Comparison of ENCODE assay signal across 19 cellular contexts in genomic region chr17:75919611-75920010, GRCh38. TPM values are rescaled to one million over a fixed set of nuclear protein-coding genes. Genes with fewer than 3 reads are reported as not detected.
DNase-seq lines count a peak whose midpoint lies in the region; ATAC-seq and TF ChIP-seq lines count a peak whose summit lies in the region.
"Had no signal": no experiment of that assay in that cellular context is flagged by ENCODE, and none has a peak within 500 bp of the region (broad histone marks: within the 10 kb centered on the region; RNA-seq: fewer than 3 reads in every experiment).

No MANE protein-coding gene starts in this region.

- H3K4me3 ChIP-seq in IMR-90 (ENCODE audit: insufficient read depth, low read depth, low read length) (no peak overlapping the region), neuronal stem cell (ENCODE audit: low read length in 2 of 2) (no peak overlapping the region)
- H3K4me3 ChIP-seq: A549, BLaER1 had no signal

- BruUV-seq in IMR-90 (replicated peaks; lab: Mats Ljungman, UMichigan), result no TSS peak

- DNase-seq in left ventricle myocardium superior (peak; percentile 26), left cardiac atrium (no peak), IMR-90 (no peak), T-helper 17 cell (no peak), neuronal stem cell (ENCODE audit: low spot score) (no peak), chondrocyte (ENCODE audit: low spot score) (no peak), cerebellar cortex (ENCODE audit: low spot score) (no peak), HuH-7.5 (ENCODE audit: low spot score) (no peak)
- DNase-seq: AML-193; CD4-positive, alpha-beta memory T cell; DMS153; DMS79; GDM1; HCEC 1CT; KG1 had no signal

- H3K18ac ChIP-seq in IMR-90 (ENCODE audit: low read depth, low read length) (no peak overlapping the region), neuronal stem cell (ENCODE audit: low read length) (no peak overlapping the region)

- no peak for TF ChIP-seq POLR2A in IMR-90 (IDR thresholded peaks at IDR 0.05; ENCODE audit: low read depth, low read length)

- no peak overlapping the region for H3K27ac ChIP-seq in IMR-90 (ENCODE audit: insufficient read depth, low read length)
- H3K27ac ChIP-seq in neuronal stem cell (replicated peaks; ENCODE audit: low read length), result no peak overlapping the region
- H3K27ac ChIP-seq: A549, BLaER1 had no signal

- H2BK15ac ChIP-seq in IMR-90 (ENCODE audit: low read depth, low read length) (no peak overlapping the region), neuronal stem cell (ENCODE audit: low read length) (no peak overlapping the region)

- no peak for TF ChIP-seq RAD21 in IMR-90 (IDR thresholded peaks at IDR 0.05; ENCODE audit: low read length)

- H2AFZ ChIP-seq in IMR-90 (replicated peaks; ENCODE audit: low read length, poor library complexity) (no peak overlapping the region), neuronal stem cell (ENCODE audit: low read length) (no peak overlapping the region)

- no peaks in the 10 kb centered on the region for H3K27me3 Mint-ChIP-seq in T-helper 17 cell
- H3K27me3 Mint-ChIP-seq in chondrocyte (ENCODE audit: low read depth), result no peaks in the 10 kb centered on the region
- H3K27me3 Mint-ChIP-seq: CD4-positive, alpha-beta memory T cell; IgD-negative memory B cell had no signal

- H3K27me3 ChIP-seq in IMR-90 (ENCODE audit: control insufficient read depth, insufficient read depth, low read length), result no peaks in the 10 kb centered on the region
- H3K27me3 ChIP-seq in neuronal stem cell (ENCODE audit: control insufficient read depth in 3 of 3, insufficient read depth in 3 of 3, low read depth in 1 of 3, low read length in 3 of 3), result no peaks in the 10 kb centered on the region
- H3K27me3 ChIP-seq: BLaER1 had no signal

- H2BK12ac ChIP-seq in neuronal stem cell (ENCODE audit: low read length), result no peak overlapping the region

- H3K4me1 ChIP-seq in IMR-90 (ENCODE audit: control insufficient read depth, insufficient read depth, low read length), result no peaks in the 10 kb centered on the region
- H3K4me1 ChIP-seq in neuronal stem cell (ENCODE audit: control insufficient read depth in 2 of 2, insufficient read depth in 1 of 2, low read depth in 1 of 2, low read length in 2 of 2), result no peaks in the 10 kb centered on the region
- H3K4me1 ChIP-seq: A549 had no signal

- no peak overlapping the region for H2BK20ac ChIP-seq in IMR-90 (ENCODE audit: low read depth, low read length)

- intact Hi-C loops in left ventricle myocardium superior (cut with micrococcal nuclease) (no loop called here), left cardiac atrium (cut with DNase I) (no loop called here), IMR-90 (cut with micrococcal nuclease) (no loop called here)

- H3K4me1 Mint-ChIP-seq in T-helper 17 cell (peaks cover 5% of the 10 kb centered on the region), chondrocyte (ENCODE audit: low read depth) (no peaks in the 10 kb centered on the region)
- H3K4me1 Mint-ChIP-seq: CD14-positive monocyte had no signal

- in situ Hi-C loops in IMR-90 (cut with MboI; ENCODE audit: low sequenced_read_pairs), result no loop called here

- H3K36me3 Mint-ChIP-seq in T-helper 17 cell (ENCODE audit: low read depth) (peaks cover 5% of the 10 kb centered on the region), chondrocyte (ENCODE audit: low read depth) (peaks cover 9% of the 10 kb centered on the region)
- H3K36me3 Mint-ChIP-seq: CD14-positive monocyte had no signal

- POLR2A ChIA-PET in IMR-90 (lab: Charles Lee; ENCODE audit: unreplicated experiment), result no interaction called here

- dilution Hi-C loops in IMR-90 (cut with HindIII; ENCODE audit: low sequenced_read_pairs, unreplicated experiment), result no loop called here

- no peak overlapping the region for H3K56ac ChIP-seq in IMR-90 (ENCODE audit: extremely low read depth, insufficient read depth, low read length)

- H2BK5ac ChIP-seq in IMR-90 (ENCODE audit: low read depth, low read length, poor library complexity, severe bottlenecking), result no peak overlapping the region
- H2BK5ac ChIP-seq in neuronal stem cell (ENCODE audit: low read length), result peak overlapping the region; percentile 82

- H3K9me3 ChIP-seq in IMR-90 (ENCODE audit: control insufficient read depth, insufficient read depth, low read length) (no peaks in the 10 kb centered on the region), T-helper 17 cell (ENCODE audit: control insufficient read depth, low read length, poor library complexity, severe bottlenecking) (no peaks in the 10 kb centered on the region), neuronal stem cell (replicated peaks in 1 of 2; ENCODE audit: control insufficient read depth in 2 of 2, insufficient read depth in 1 of 2, low read depth in 1 of 2, low read length in 2 of 2) (peaks cover 0 to 2% of the 10 kb centered on the region in 2 donors)
- H3K9me3 ChIP-seq: A549, BLaER1 had no signal

- H3K4me3 Mint-ChIP-seq in T-helper 17 cell, result no peak overlapping the region
- no peak overlapping the region for H3K4me3 Mint-ChIP-seq in chondrocyte (ENCODE audit: unreplicated experiment)
- H3K4me3 Mint-ChIP-seq: CD14-positive monocyte; CD4-positive, alpha-beta memory T cell; IgD-negative memory B cell had no signal

- H2BK120ac ChIP-seq in IMR-90 (ENCODE audit: low read depth, low read length), result no peak overlapping the region
- no peak overlapping the region for H2BK120ac ChIP-seq in neuronal stem cell (ENCODE audit: low read depth, low read length)

- no peak overlapping the region for H2AK5ac ChIP-seq in IMR-90 (ENCODE audit: low read depth, low read length)
- no peak overlapping the region for H2AK5ac ChIP-seq in neuronal stem cell (ENCODE audit: low read depth, low read length)

- peak overlapping the region; percentile 26 for H2AK9ac ChIP-seq in IMR-90 (replicated peaks; ENCODE audit: low read depth, low read length, poor library complexity)

- no peak overlapping the region for H4K91ac ChIP-seq in IMR-90 (ENCODE audit: insufficient read depth, low read depth, low read length)
- H4K91ac ChIP-seq in neuronal stem cell (ENCODE audit: low read depth, low read length, poor library complexity), result no peak overlapping the region

- H3K4ac ChIP-seq in IMR-90 (ENCODE audit: low read depth, low read length) (no peak overlapping the region), neuronal stem cell (ENCODE audit: low read length) (no peak overlapping the region)

- no peak overlapping the region for H3K14ac ChIP-seq in IMR-90 (replicated peaks; ENCODE audit: low read depth, low read length)
- H3K14ac ChIP-seq in neuronal stem cell (ENCODE audit: low read length), result no peak overlapping the region

- H3K27ac Mint-ChIP-seq in T-helper 17 cell, result peak overlapping the region; percentile 87
- no peak overlapping the region for H3K27ac Mint-ChIP-seq in chondrocyte (ENCODE audit: unreplicated experiment)
- H3K27ac Mint-ChIP-seq: CD14-positive monocyte, IgD-negative memory B cell had no signal

- H4K20me1 ChIP-seq in IMR-90 (ENCODE audit: insufficient read depth, low read length), result no peaks in the 10 kb centered on the region; the same call in 1 of the 2 replicates
- H4K20me1 ChIP-seq: BLaER1 had no signal

- no peak overlapping the region for H4K5ac ChIP-seq in IMR-90 (ENCODE audit: low read depth, low read length)

- no peaks in the 10 kb centered on the region for H3K9me3 Mint-ChIP-seq in chondrocyte (ENCODE audit: low read depth)
- H3K9me3 Mint-ChIP-seq: CD14-positive monocyte; CD4-positive, alpha-beta memory T cell; IgD-negative memory B cell had no signal

- H3K4me2 ChIP-seq in IMR-90 (ENCODE audit: low read depth, low read length), result no peak overlapping the region
- no peak overlapping the region for H3K4me2 ChIP-seq in neuronal stem cell (ENCODE audit: insufficient read depth, low read length, poor library complexity, severe bottlenecking)
- H3K4me2 ChIP-seq: A549, BLaER1 had no signal

- no peaks in the 10 kb centered on the region for H3K79me1 ChIP-seq in IMR-90 (ENCODE audit: low read depth in 1 of 2, low read length in 2 of 2)
- H3K79me1 ChIP-seq in neuronal stem cell (ENCODE audit: low read depth, low read length), result no peaks in the 10 kb centered on the region

- no peak for TF ChIP-seq CTCF in IMR-90 (conservative IDR thresholded peaks at IDR 0.05; ENCODE audit: low read depth, low read length)
- TF ChIP-seq CTCF in chondrocyte (IDR thresholded peaks at IDR 0.05), result no peak

- H3K23ac ChIP-seq in IMR-90 (ENCODE audit: low read depth, low read length) (no peak overlapping the region), neuronal stem cell (ENCODE audit: low read depth, low read length, poor library complexity) (no peak overlapping the region)

- H3K36me3 ChIP-seq in IMR-90 (ENCODE audit: control insufficient read depth, insufficient read depth, low read length) (peaks cover 11% of the 10 kb centered on the region), neuronal stem cell (replicated peaks in 1 of 2; ENCODE audit: control insufficient read depth in 2 of 2, insufficient read depth in 2 of 2, low read length in 2 of 2) (peaks cover 9 to 53% of the 10 kb centered on the region in 2 donors)

- no peak for ATAC-seq in left ventricle myocardium superior
- no peak for ATAC-seq in left cardiac atrium
- no peak for ATAC-seq in IMR-90 (ENCODE audit: low read depth)
- ATAC-seq in T-helper 17 cell, result no peak

- H4K8ac ChIP-seq in IMR-90 (ENCODE audit: low read depth in 2 of 2, low read length in 2 of 2) (no peak overlapping the region), neuronal stem cell (ENCODE audit: low read depth, low read length) (peak overlapping the region; percentile 43)

- CTCF ChIA-PET in IMR-90 (lab: Yijun Ruan, JAX), result no interaction called here

- H3K9ac ChIP-seq in IMR-90 (ENCODE audit: low read depth, low read length) (no peak overlapping the region), neuronal stem cell (ENCODE audit: low read depth, low read length, poor library complexity) (peak overlapping the region; percentile 72)
- H3K9ac ChIP-seq: BLaER1 had no signal

- WGBS in IMR-90 (ENCODE audit: extremely low coverage in 2 of 2, insufficient read length in 1 of 2), 2 experiments, result 98% methylated on average over 11 of the region's 22 CpGs; no CpG with 5 or more reads in 1 of the 2 experiments
- no CpG with 5 or more reads among the region's 22 CpGs for WGBS in neuronal stem cell (ENCODE audit: extremely low coverage in 2 of 2, insufficient read length in 2 of 2, insufficient replicate concordance in 1 of 2), 2 donors

- no peaks in the 10 kb centered on the region; the same call in 1 of the 2 replicates for H3K9me1 ChIP-seq in IMR-90 (ENCODE audit: insufficient read depth, low read length)

RNA-seq across cellular contexts. Expression of gene MRPL38, which starts 14.9 kb away (rescaled TPM):
- total RNA-seq in left ventricle myocardium superior (124 TPM), left cardiac atrium (10 to 100 TPM; 73.7 to 83.4 TPM), IMR-90 (2012; rRNA removed) (13.3 and 15.3 TPM in 2 replicates), T-helper 17 cell (100 to 1,000 TPM in 1 of 2 donors, 10 to 100 TPM in 1; 93.8 to 107 TPM), chondrocyte (47.4 to 53.3 TPM (median 49.8 TPM) in 3 replicates)
- polyA plus RNA-seq in IMR-90 (2012; rRNA removed), result 42.5 and 55.5 TPM in 2 replicates
- 44.8 and 51.3 TPM in 2 replicates for polyA plus RNA-seq in IMR-90 (2012; cell fraction: cytosol; rRNA removed)
- 108 and 241 TPM in 2 replicates for polyA plus RNA-seq in IMR-90 (2012; cell fraction: nucleus; rRNA removed; ENCODE audit: low replicate concordance)
- 48.0 TPM for polyA plus RNA-seq in neuronal stem cell (2013, experiment 1 of 2)
- 48.3 TPM for polyA plus RNA-seq in neuronal stem cell (2013, experiment 2 of 2)

RNA-seq across cellular contexts. Expression of gene FBF1, which starts 21.2 kb away (rescaled TPM):
- total RNA-seq in left ventricle myocardium superior (4.2 TPM), left cardiac atrium (1 to 10 TPM; 3.0 to 4.7 TPM), IMR-90 (2012; rRNA removed) (4.5 and 5.3 TPM in 2 replicates), T-helper 17 cell (10 to 100 TPM; 20.0 to 22.3 TPM), chondrocyte (6.7 to 19.8 TPM (median 7.5 TPM) in 3 replicates)
- polyA plus RNA-seq in IMR-90 (2012; rRNA removed), result 8.0 and 9.3 TPM in 2 replicates
- 3.6 and 4.2 TPM in 2 replicates for polyA plus RNA-seq in IMR-90 (2012; cell fraction: cytosol; rRNA removed)
- 53.0 and 87.6 TPM in 2 replicates for polyA plus RNA-seq in IMR-90 (2012; cell fraction: nucleus; rRNA removed; ENCODE audit: low replicate concordance)
- 6.6 TPM for polyA plus RNA-seq in neuronal stem cell (2013, experiment 1 of 2)
- 6.9 TPM for polyA plus RNA-seq in neuronal stem cell (2013, experiment 2 of 2)

RNA-seq across cellular contexts. Expression of gene TRIM65, which starts 22.9 kb away (rescaled TPM):
- total RNA-seq in left ventricle myocardium superior, result 11.4 TPM
- total RNA-seq in left cardiac atrium, result 1 to 10 TPM; 8.4 to 9.9 TPM
- 7.9 and 8.1 TPM in 2 replicates for total RNA-seq in IMR-90 (2012; rRNA removed)
- polyA plus RNA-seq in IMR-90 (2012; rRNA removed), result 10.6 and 10.8 TPM in 2 replicates
- 5.7 and 8.8 TPM in 2 replicates for polyA plus RNA-seq in IMR-90 (2012; cell fraction: cytosol; rRNA removed)
- polyA plus RNA-seq in IMR-90 (2012; cell fraction: nucleus; rRNA removed; ENCODE audit: low replicate concordance), result 17.0 and 21.9 TPM in 2 replicates
- 10 to 100 TPM; 19.8 to 23.6 TPM for total RNA-seq in T-helper 17 cell
- 15.8 TPM for polyA plus RNA-seq in neuronal stem cell (2013, experiment 1 of 2)
- polyA plus RNA-seq in neuronal stem cell (2013, experiment 2 of 2), result 14.6 TPM
- 25.2 to 27.1 TPM (median 27.0 TPM) in 3 replicates for total RNA-seq in chondrocyte

RNA-seq across cellular contexts. Expression of gene TRIM47, which starts 41.2 kb away (rescaled TPM):
- total RNA-seq in left ventricle myocardium superior (24.4 TPM), left cardiac atrium (10 to 100 TPM; 22.9 to 25.3 TPM), IMR-90 (2012; rRNA removed) (1.4 TPM in 2 replicates), T-helper 17 cell (1 to 10 TPM; 4.5 to 9.4 TPM), chondrocyte (33.9 to 50.6 TPM (median 46.3 TPM) in 3 replicates)
- polyA plus RNA-seq in IMR-90 (2012; rRNA removed), result 7.2 and 7.5 TPM in 2 replicates
- polyA plus RNA-seq in IMR-90 (2012; cell fraction: cytosol; rRNA removed), result 5.0 and 7.5 TPM in 2 replicates
- polyA plus RNA-seq in IMR-90 (2012; cell fraction: nucleus; rRNA removed; ENCODE audit: low replicate concordance), result 9.3 and 15.7 TPM in 2 replicates
- 1.2 TPM for polyA plus RNA-seq in neuronal stem cell (2013, experiment 1 of 2)
- polyA plus RNA-seq in neuronal stem cell (2013, experiment 2 of 2), result 0.68 TPM
- polyA plus RNA-seq: CD14-positive monocyte had no signal

RNA-seq across cellular contexts. Expression of gene ACOX1, which starts 59.4 kb away (rescaled TPM):
- total RNA-seq in left ventricle myocardium superior, result 101 TPM
- 10 to 100 TPM; 57.8 to 62.0 TPM for total RNA-seq in left cardiac atrium
- 61.9 and 94.8 TPM in 2 replicates for total RNA-seq in IMR-90 (2012; rRNA removed)
- 14.9 and 16.1 TPM in 2 replicates for polyA plus RNA-seq in IMR-90 (2012; rRNA removed)
- polyA plus RNA-seq in IMR-90 (2012; cell fraction: cytosol; rRNA removed), result 6.6 and 12.3 TPM in 2 replicates
- polyA plus RNA-seq in IMR-90 (2012; cell fraction: nucleus; rRNA removed; ENCODE audit: low replicate concordance), result 13.2 and 21.8 TPM in 2 replicates
- total RNA-seq in T-helper 17 cell, result 10 to 100 TPM; 18.5 to 21.0 TPM
- 3.1 TPM for polyA plus RNA-seq in neuronal stem cell (2013, experiment 1 of 2)
- polyA plus RNA-seq in neuronal stem cell (2013, experiment 2 of 2), result 3.0 TPM
- 50.2 to 63.3 TPM (median 52.3 TPM) in 3 replicates for total RNA-seq in chondrocyte
